ENCODE assay signal across 16 cellular contexts in genomic region chr7:34061175-34061574, GRCh38.
DNase-seq lines count a peak whose midpoint lies in the region; ATAC-seq and TF ChIP-seq lines count a peak whose summit lies in the region.
"Had no signal": no experiment of that assay in that cellular context is flagged by ENCODE, and none has a peak within 500 bp of the region (broad histone marks: within the 10 kb centered on the region; RNA-seq: fewer than 3 reads in every experiment).

No MANE protein-coding gene starts in this region.

- peak; percentile 84 for DNase-seq in AG10803 (ENCODE audit: low read depth)
- DNase-seq in M059J (ENCODE audit: low read depth) = peak; percentile 78
- peak; percentile 88 for DNase-seq in choroid plexus epithelial cell (ENCODE audit: low read depth)
- DNase-seq in kidney tubule cell (ENCODE audit: low spot score) = peak; percentile 68
- no peak for DNase-seq in effector CD8-positive, alpha-beta T cell (lab: John Stamatoyannopoulos, UW)
- no peak for DNase-seq in effector memory CD8-positive, alpha-beta T cell
- no peak for DNase-seq in NCI-H526 treated with DMSO at 0.1 percent for 48 hours (lab: John Stamatoyannopoulos, UW)
- DNase-seq in natural killer cell = no peak
- DNase-seq: activated CD4-positive, alpha-beta T cell treated with anti-CD3 and anti-CD28 coated beads, Interleukin-2, amount 50 U/mL, for 4 hours; NCI-H2227 treated with DMSO at 0.1 percent for 48 hours; stimulated activated CD4-positive, alpha-beta T cell treated with anti-CD3 and anti-CD28 coated beads, Interleukin-4, amount 100 ng/mL, for 1 hour had no signal

- H3K36me3 Mint-ChIP-seq in effector memory CD8-positive, alpha-beta T cell (ENCODE audit: insufficient read depth) = no peaks in the 10 kb centered on the region
- no peaks in the 10 kb centered on the region for H3K36me3 Mint-ChIP-seq in natural killer cell
- H3K36me3 Mint-ChIP-seq: stimulated activated effector memory CD8-positive, alpha-beta T cell treated with anti-CD3 and anti-CD28 coated beads, Interleukin-12 subunit alpha, Interleukin-12 subunit beta, amount 100 ng/mL, for 72 hours had no signal

- H3K4me3 ChIP-seq in AG10803 (ENCODE audit: low read length) (no peak overlapping the region), choroid plexus epithelial cell (ENCODE audit: low read depth, low read length) (no peak overlapping the region)
- H3K4me3 ChIP-seq: vagina had no signal

- ATAC-seq in effector memory CD8-positive, alpha-beta T cell (replicated peaks) = no peak
- ATAC-seq in natural killer cell = no peak
- ATAC-seq: activated T-helper 17 cell treated with anti-CD3 and anti-CD28 coated beads, Interleukin-2, amount 50 U/mL, for 72 hours; esophagus mucosa; stimulated activated effector memory CD8-positive, alpha-beta T cell treated with anti-CD3 and anti-CD28 coated beads, Interleukin-12 subunit alpha, Interleukin-12 subunit beta, amount 100 ng/mL, for 72 hours had no signal

- H3K4me1 Mint-ChIP-seq in effector memory CD8-positive, alpha-beta T cell (ENCODE audit: low read depth in 2 of 2) = no peaks in the 10 kb centered on the region
- no peaks in the 10 kb centered on the region for H3K4me1 Mint-ChIP-seq in natural killer cell
- H3K4me1 Mint-ChIP-seq: activated T-helper 17 cell treated with anti-CD3 and anti-CD28 coated beads, Interleukin-2, amount 50 U/mL, for 72 hours; central memory CD8-positive, alpha-beta T cell; stimulated activated effector memory CD8-positive, alpha-beta T cell treated with anti-CD3 and anti-CD28 coated beads, Interleukin-12 subunit alpha, Interleukin-12 subunit beta, amount 100 ng/mL, for 72 hours had no signal

- H3K4me3 Mint-ChIP-seq in effector memory CD8-positive, alpha-beta T cell = no peak overlapping the region
- no peak overlapping the region for H3K4me3 Mint-ChIP-seq in natural killer cell
- H3K4me3 Mint-ChIP-seq: activated T-helper 17 cell treated with anti-CD3 and anti-CD28 coated beads, Interleukin-2, amount 50 U/mL, for 72 hours; central memory CD8-positive, alpha-beta T cell; stimulated activated effector memory CD8-positive, alpha-beta T cell treated with anti-CD3 and anti-CD28 coated beads, Interleukin-12 subunit alpha, Interleukin-12 subunit beta, amount 100 ng/mL, for 72 hours had no signal

- TF ChIP-seq CTCF in AG10803 (conservative IDR thresholded peaks at IDR 0.05; ENCODE audit: low read length) (no peak), choroid plexus epithelial cell (conservative IDR thresholded peaks at IDR 0.05; ENCODE audit: low read depth, low read length) (no peak), natural killer cell (IDR thresholded peaks at IDR 0.05) (no peak)

- intact Hi-C loops in natural killer cell (cut with micrococcal nuclease) = no loop called here

- no peak overlapping the region for H3K27ac Mint-ChIP-seq in effector memory CD8-positive, alpha-beta T cell
- no peak overlapping the region for H3K27ac Mint-ChIP-seq in natural killer cell
- H3K27ac Mint-ChIP-seq: activated T-helper 17 cell treated with anti-CD3 and anti-CD28 coated beads, Interleukin-2, amount 50 U/mL, for 72 hours; stimulated activated effector memory CD8-positive, alpha-beta T cell treated with anti-CD3 and anti-CD28 coated beads, Interleukin-12 subunit alpha, Interleukin-12 subunit beta, amount 100 ng/mL, for 72 hours had no signal

- H3K27me3 Mint-ChIP-seq in effector memory CD8-positive, alpha-beta T cell = no peaks in the 10 kb centered on the region
- H3K27me3 Mint-ChIP-seq in natural killer cell (ENCODE audit: low read depth in 2 of 2) = peaks cover 0 to 4% of the 10 kb centered on the region in 2 donors
- H3K27me3 Mint-ChIP-seq: activated T-helper 17 cell treated with anti-CD3 and anti-CD28 coated beads, Interleukin-2, amount 50 U/mL, for 72 hours; central memory CD8-positive, alpha-beta T cell had no signal

- no peaks in the 10 kb centered on the region for H3K9me3 Mint-ChIP-seq in effector memory CD8-positive, alpha-beta T cell
- no peaks in the 10 kb centered on the region for H3K9me3 Mint-ChIP-seq in natural killer cell
- H3K9me3 Mint-ChIP-seq: activated T-helper 17 cell treated with anti-CD3 and anti-CD28 coated beads, Interleukin-2, amount 50 U/mL, for 72 hours; central memory CD8-positive, alpha-beta T cell; stimulated activated effector memory CD8-positive, alpha-beta T cell treated with anti-CD3 and anti-CD28 coated beads, Interleukin-12 subunit alpha, Interleukin-12 subunit beta, amount 100 ng/mL, for 72 hours had no signal

Comparison
In these comparisons a context has a peak if more than half of its experiments do, and no peak if none do; other contexts are left out.
1. DNase-seq: peak in AG10803 (single experiment), M059J (single experiment), choroid plexus epithelial cell (single experiment) and kidney tubule cell (single experiment); none in effector CD8-positive, alpha-beta T cell (single experiment), effector memory CD8-positive, alpha-beta T cell (0 of 3), NCI-H526 treated with DMSO at 0.1 percent for 48 hours (single experiment) and natural killer cell (single experiment).